In genomic region chr6:30689022-30689865, GRCh38 we compare ENCODE assay signal across 10 cellular contexts. TPM values are rescaled to one million over a fixed set of nuclear protein-coding genes. Genes with fewer than 3 reads are reported as not detected.
A peak's percentile ranks its signal among the peaks of the same experiment; 100 is the strongest.
DNase-seq lines count a peak whose midpoint lies in the region; ATAC-seq, FAIRE-seq and TF ChIP-seq lines count a peak whose summit lies in the region.
"Had no signal": no experiment of that assay in that cellular context is flagged by ENCODE, and none has a peak within 500 bp of the region (broad histone marks: within the 10 kb centered on the region; RNA-seq: fewer than 3 reads in every experiment).

No MANE protein-coding gene starts in this region.

- no peak for TF ChIP-seq EP300 in H1 (IDR thresholded peaks at IDR 0.05; ENCODE audit: borderline replicate concordance in 1 of 2, low read depth in 2 of 2, low read length in 2 of 2)

- DNase-seq in DND-41 (no peak), NB4 (ENCODE audit: low read depth) (no peak), H1 (ENCODE audit: low read depth in 1 of 2, low spot score in 2 of 2) (no peak), trophoblast cell (no peak), NCI-H1092 treated with DMSO at 0.1 percent for 48 hours (lab: John Stamatoyannopoulos, UW) (no peak)
- DNase-seq: anterior cingulate cortex, SIG-M5 had no signal

- H3K4me2 ChIP-seq in DND-41 (ENCODE audit: insufficient read depth, low read length): peak overlapping the region; percentile 87
- H3K4me2 ChIP-seq in H1 (ENCODE audit: insufficient read depth in 1 of 2, low read depth in 2 of 2, low read length in 2 of 2): peak overlapping the region; percentile 82 to 94
- no peak overlapping the region for H3K4me2 ChIP-seq in trophoblast cell (ENCODE audit: low read length)

- no peak overlapping the region for H3K18ac ChIP-seq in H1 (ENCODE audit: extremely low read depth, low read length)
- H3K18ac ChIP-seq in trophoblast cell (ENCODE audit: low read length): no peak overlapping the region

- H3K27ac ChIP-seq in DND-41 (ENCODE audit: low read length): peak overlapping the region; percentile 92; the same call in 1 of the 2 replicates
- no peak overlapping the region for H3K27ac ChIP-seq in H1 (ENCODE audit: low read depth, low read length)
- H3K27ac ChIP-seq in trophoblast cell (ENCODE audit: low read depth, low read length): no peak overlapping the region

- 0 out of 2 replicates have a peak overlapping the region, but pooled peaks have one; percentile 10 for H2BK15ac ChIP-seq in H1 (ENCODE audit: low read length)

- no peak overlapping the region for H4K91ac ChIP-seq in H1 (replicated peaks; ENCODE audit: insufficient read length, low read length)
- no peak overlapping the region for H4K91ac ChIP-seq in trophoblast cell (ENCODE audit: low read depth, low read length)

- peaks cover 60% of the 10 kb centered on the region for H3K79me2 ChIP-seq in DND-41 (ENCODE audit: insufficient read depth, low read length)
- H3K79me2 ChIP-seq in H1 (ENCODE audit: control insufficient read depth in 1 of 2, insufficient read depth in 2 of 2, low read length in 2 of 2): peaks cover 0 to 13% of the 10 kb centered on the region in 2 experiments; a peak in 3 of 4 replicates
- peaks cover 28% of the 10 kb centered on the region for H3K79me2 ChIP-seq in trophoblast cell (ENCODE audit: control insufficient read depth, insufficient read depth, low read length, poor library complexity)

- no peak overlapping the region for H3K56ac ChIP-seq in H1 (replicated peaks; ENCODE audit: insufficient read length, low read depth, low read length)

- no peak overlapping the region for H2BK20ac ChIP-seq in H1 (ENCODE audit: low read length)

- H3K23ac ChIP-seq in H1 (ENCODE audit: insufficient read length) (no peak overlapping the region), trophoblast cell (ENCODE audit: low read length) (no peak overlapping the region)

- no peak for FAIRE-seq in H1 (lab: Jason Lieb, UNC)

- H3K36me3 ChIP-seq in DND-41 (ENCODE audit: insufficient read depth, low read length): peaks cover 13% of the 10 kb centered on the region; the same call in 1 of the 2 replicates
- no peaks in the 10 kb centered on the region; a peak in 1 of 8 replicates for H3K36me3 ChIP-seq in H1 (ENCODE audit: control insufficient read depth in 2 of 4, insufficient read depth in 4 of 4, low read length in 3 of 4)
- peaks cover 6 to 8% of the 10 kb centered on the region in 2 experiments for H3K36me3 ChIP-seq in trophoblast cell (ENCODE audit: control insufficient read depth in 1 of 2, insufficient read depth in 2 of 2, low read length in 2 of 2)

- peak overlapping the region in 1 of 2 experiments; percentile 87; a peak in 2 of 4 replicates for H3K4me3 ChIP-seq in DND-41 (ENCODE audit: low read depth in 1 of 2, low read length in 2 of 2)
- H3K4me3 ChIP-seq in NB4 (ENCODE audit: low read depth, low read length): peak overlapping the region; percentile 78
- H3K4me3 ChIP-seq in H1 (ENCODE audit: extremely low read depth in 1 of 4, insufficient read depth in 2 of 4, low read depth in 3 of 4, low read length in 4 of 4): no peak overlapping the region
- no peak overlapping the region for H3K4me3 ChIP-seq in trophoblast cell (ENCODE audit: low read depth, low read length)

- no peak for TF ChIP-seq RAD21 in H1 (IDR thresholded peaks at IDR 0.05 in 1 of 2, conservative IDR thresholded peaks at IDR 0.05 in 1 of 2; ENCODE audit: low read depth in 2 of 2, low read length in 2 of 2)

- H2AK5ac ChIP-seq in H1 (ENCODE audit: low read depth, low read length) (peak overlapping the region; percentile 83; the same call in 1 of the 2 replicates), trophoblast cell (ENCODE audit: low read length) (peak overlapping the region; percentile 6)

- ATAC-seq in DND-41 (ENCODE audit: insufficient read depth, low read depth) (no peak), GM19397 (IDR thresholded peaks at IDR 0.05; ENCODE audit: unreplicated experiment) (no peak), GM19035 (IDR thresholded peaks at IDR 0.05; ENCODE audit: unreplicated experiment) (no peak), GM21576 (IDR thresholded peaks at IDR 0.05; ENCODE audit: unreplicated experiment) (no peak)

- H2BK5ac ChIP-seq in H1 (ENCODE audit: low read depth, low read length) (no peak overlapping the region), trophoblast cell (ENCODE audit: low read depth, low read length, poor library complexity) (no peak overlapping the region)

- H3K23me2 ChIP-seq in H1 (ENCODE audit: low read depth, low read length): peaks cover 13% of the 10 kb centered on the region

- CTCF ChIA-PET in H1 (lab: Charles Lee; ENCODE audit: partially characterized antibody): interaction anchor here (0.5 to 3.7 kb wide), 14 partner anchors 11 to 394 kb away, joined by 3 to 28 read pairs (median 3); partner anchors contain the start of genes DHX16 and MDC1

- 90% methylated on average over 11 of the region's 11 CpGs; no CpG with 5 or more reads in 1 of the 2 experiments for WGBS in H1 (ENCODE audit: extremely low coverage in 1 of 2, insufficient coverage in 1 of 2, insufficient read length in 1 of 2, insufficient replicate concordance in 2 of 2, low coverage in 1 of 2, low lambda C conversion rate in 2 of 2, missing lambda C conversion rate in 1 of 2), 2 experiments
- WGBS in trophoblast cell (ENCODE audit: extremely low coverage, insufficient coverage, insufficient read length): no CpG with 5 or more reads among the region's 11 CpGs

- H3K9me3 ChIP-seq in DND-41 (ENCODE audit: insufficient read depth, low read length, severe bottlenecking) (no peaks in the 10 kb centered on the region), H1 (ENCODE audit: insufficient read depth in 2 of 2, low read depth in 1 of 2, low read length in 1 of 2) (no peaks in the 10 kb centered on the region), trophoblast cell (ENCODE audit: insufficient read depth, low read depth, low read length) (peaks cover 1% of the 10 kb centered on the region)

- H4K20me1 ChIP-seq in DND-41 (ENCODE audit: insufficient read depth, low read length): peaks cover 13% of the 10 kb centered on the region; the same call in 1 of the 2 replicates
- peaks cover 0 to 3% of the 10 kb centered on the region in 2 experiments for H4K20me1 ChIP-seq in H1 (replicated peaks in 1 of 2; ENCODE audit: control insufficient read depth in 1 of 2, insufficient read depth in 2 of 2, low read length in 2 of 2)

- no peak for TF ChIP-seq CTCF in DND-41 (IDR thresholded peaks at IDR 0.05; ENCODE audit: borderline replicate concordance, extremely low read depth, low read length, poor library complexity, severe bottlenecking)
- no peak for TF ChIP-seq CTCF in NB4 (IDR thresholded peaks at IDR 0.05; ENCODE audit: low read depth, low read length)
- TF ChIP-seq CTCF in H1 (IDR thresholded peaks at IDR 0.05; ENCODE audit: control extremely low read depth in 1 of 3, insufficient read depth in 1 of 3, low read depth in 1 of 3, low read length in 3 of 3): no peak

- H4K12ac ChIP-seq in trophoblast cell (ENCODE audit: low read depth, low read length): no peak overlapping the region

- H4K5ac ChIP-seq in H1 (ENCODE audit: insufficient read length, low read depth, low read length): no peak overlapping the region

- H3K9ac ChIP-seq in DND-41 (ENCODE audit: low read depth, low read length) (peak overlapping the region; percentile 72), H1 (replicated peaks in 1 of 4; ENCODE audit: extremely low read depth in 1 of 4, low read depth in 3 of 4, low read length in 3 of 4) (no peak overlapping the region; a peak in 3 of 7 replicates), trophoblast cell (ENCODE audit: low read length) (no peak overlapping the region)

- H3K4me1 ChIP-seq in DND-41 (ENCODE audit: insufficient read depth, low read length) (peaks cover 58% of the 10 kb centered on the region), H1 (replicated peaks in 1 of 4; ENCODE audit: control insufficient read depth in 3 of 4, insufficient read depth in 4 of 4, low read length in 3 of 4) (peaks cover 0 to 31% (median 20%) of the 10 kb centered on the region in 4 experiments; a peak in 6 of 7 replicates), trophoblast cell (ENCODE audit: control insufficient read depth in 1 of 2, insufficient read depth in 2 of 2, low read length in 2 of 2) (peaks cover 30 to 32% of the 10 kb centered on the region in 2 experiments)

- H4K8ac ChIP-seq in H1 (ENCODE audit: extremely low read depth, insufficient read depth, low read length): no peak overlapping the region
- H4K8ac ChIP-seq in trophoblast cell (ENCODE audit: low read depth, low read length): no peak overlapping the region

- no peak for TF ChIP-seq POLR2A in NB4 (IDR thresholded peaks at IDR 0.05; ENCODE audit: extremely low read depth, insufficient read length)
- TF ChIP-seq POLR2A in H1 (IDR thresholded peaks at IDR 0.05; ENCODE audit: control extremely low read depth in 1 of 2, low read depth in 2 of 2, low read length in 2 of 2): no peak

- H3K4ac ChIP-seq in H1 (replicated peaks; ENCODE audit: insufficient read length, low read depth, low read length) (no peak overlapping the region), trophoblast cell (ENCODE audit: low read depth, low read length) (no peak overlapping the region)

- H3K14ac ChIP-seq in H1 (ENCODE audit: insufficient read length) (no peak overlapping the region), trophoblast cell (ENCODE audit: low read length) (no peak overlapping the region)

- H3K27me3 ChIP-seq in DND-41 (ENCODE audit: insufficient read depth, low read length, poor library complexity) (no peaks in the 10 kb centered on the region), H1 (replicated peaks in 1 of 4; ENCODE audit: control insufficient read depth in 3 of 4, extremely low read depth in 1 of 4, insufficient read depth in 3 of 4, low read length in 3 of 4) (no peaks in the 10 kb centered on the region), trophoblast cell (ENCODE audit: insufficient read depth, low read length) (no peaks in the 10 kb centered on the region)

- POLR2A ChIA-PET in H1 (lab: Charles Lee; ENCODE audit: partially characterized antibody): interaction anchor here (0.6 to 26.7 kb wide), 9 partner anchors 8 to 79 kb away, joined by 3 to 732 read pairs (median 7); partner anchors contain the start of genes FLOT1, IER3, MDC1 and MRPS18B

- no peak overlapping the region for H2AFZ ChIP-seq in DND-41 (ENCODE audit: low read depth, low read length)
- H2AFZ ChIP-seq in H1 (ENCODE audit: low read length): no peak overlapping the region
- H2AFZ ChIP-seq in trophoblast cell (ENCODE audit: insufficient read depth, low read length, poor library complexity): no peak overlapping the region

- H2BK120ac ChIP-seq in H1 (replicated peaks; ENCODE audit: low read depth, low read length) (no peak overlapping the region), trophoblast cell (ENCODE audit: insufficient read depth, low read length, poor library complexity) (no peak overlapping the region)

- no peak overlapping the region for H2BK12ac ChIP-seq in H1 (ENCODE audit: low read depth, low read length)
- H2BK12ac ChIP-seq in trophoblast cell (ENCODE audit: low read length): no peak overlapping the region

- H3K79me1 ChIP-seq in H1 (ENCODE audit: low read depth, low read length): peaks cover 4% of the 10 kb centered on the region; the same call in 1 of the 2 replicates
- peaks cover 25% of the 10 kb centered on the region for H3K79me1 ChIP-seq in trophoblast cell (ENCODE audit: low read length)

RNA-seq across cellular contexts. Expression of gene NRM, which starts 1.5 kb away (rescaled TPM):
- 27.3 and 28.0 TPM in 2 replicates for total RNA-seq in H1 (2021; fragmentation: NEBNext Ultra II Directional; extraction: Animal tissue kit (Norgen Biotek cat#: 25700))
- polyA plus RNA-seq in H1 (2011; rRNA removed): 50.4 and 55.4 TPM in 2 replicates
- polyA plus RNA-seq in H1 (2011; cell fraction: cytosol; rRNA removed): 18.8 TPM
- polyA plus RNA-seq in H1 (2011; cell fraction: nucleus; rRNA removed): 31.7 TPM
- polyA plus RNA-seq in H1 (2012, experiment 1 of 2): 27.7 to 48.3 TPM (median 41.6 TPM) in 4 replicates
- 60.0 TPM for polyA plus RNA-seq in H1 (2012, experiment 2 of 2)
- polyA plus RNA-seq in H1 (2013, experiment 1 of 2): 92.9 TPM
- polyA plus RNA-seq in H1 (2013, experiment 2 of 2): 99.7 TPM
- 24.4 and 26.8 TPM in 2 replicates for polyA minus RNA-seq in H1 (2011; rRNA and poly(A)+ RNA removed)
- polyA minus RNA-seq in H1 (2011; cell fraction: cytosol; rRNA and poly(A)+ RNA removed): 21.6 TPM
- 15.4 TPM for polyA minus RNA-seq in H1 (2011; cell fraction: nucleus; rRNA and poly(A)+ RNA removed)
- 55.7 and 59.4 TPM in 2 replicates for polyA plus RNA-seq in trophoblast cell (2013)

RNA-seq across cellular contexts. Expression of gene PPP1R18, which starts 2.8 kb away (rescaled TPM):
- total RNA-seq in H1 (2021; fragmentation: NEBNext Ultra II Directional; extraction: Animal tissue kit (Norgen Biotek cat#: 25700)): 23.6 and 25.1 TPM in 2 replicates
- 29.1 and 33.2 TPM in 2 replicates for polyA plus RNA-seq in H1 (2011; rRNA removed)
- 21.6 TPM for polyA plus RNA-seq in H1 (2011; cell fraction: cytosol; rRNA removed)
- polyA plus RNA-seq in H1 (2011; cell fraction: nucleus; rRNA removed): 38.2 TPM
- polyA plus RNA-seq in H1 (2012, experiment 1 of 2): 22.3 to 25.4 TPM (median 25.0 TPM) in 4 replicates
- polyA plus RNA-seq in H1 (2012, experiment 2 of 2): 33.6 TPM
- polyA plus RNA-seq in H1 (2013, experiment 1 of 2): 31.3 TPM
- polyA plus RNA-seq in H1 (2013, experiment 2 of 2): 28.9 TPM
- 19.7 and 22.4 TPM in 2 replicates for polyA minus RNA-seq in H1 (2011; rRNA and poly(A)+ RNA removed)
- 15.6 TPM for polyA minus RNA-seq in H1 (2011; cell fraction: cytosol; rRNA and poly(A)+ RNA removed)
- polyA minus RNA-seq in H1 (2011; cell fraction: nucleus; rRNA and poly(A)+ RNA removed): 11.4 TPM
- polyA plus RNA-seq in trophoblast cell (2013): 93.6 and 96.8 TPM in 2 replicates

RNA-seq across cellular contexts. Expression of gene DHX16, which starts 16.4 kb away (rescaled TPM):
- 27.4 and 29.4 TPM in 2 replicates for total RNA-seq in H1 (2021; fragmentation: NEBNext Ultra II Directional; extraction: Animal tissue kit (Norgen Biotek cat#: 25700))
- 44.4 and 53.8 TPM in 2 replicates for polyA plus RNA-seq in H1 (2011; rRNA removed)
- 43.4 TPM for polyA plus RNA-seq in H1 (2011; cell fraction: cytosol; rRNA removed)
- polyA plus RNA-seq in H1 (2011; cell fraction: nucleus; rRNA removed): 70.6 TPM
- polyA plus RNA-seq in H1 (2012, experiment 1 of 2): 29.1 to 38.2 TPM (median 35.0 TPM) in 4 replicates
- polyA plus RNA-seq in H1 (2012, experiment 2 of 2): 18.5 TPM
- 18.6 TPM for polyA plus RNA-seq in H1 (2013, experiment 1 of 2)
- 17.8 TPM for polyA plus RNA-seq in H1 (2013, experiment 2 of 2)
- polyA minus RNA-seq in H1 (2011; rRNA and poly(A)+ RNA removed): 46.2 and 54.8 TPM in 2 replicates
- polyA minus RNA-seq in H1 (2011; cell fraction: cytosol; rRNA and poly(A)+ RNA removed): 17.8 TPM
- 20.5 TPM for polyA minus RNA-seq in H1 (2011; cell fraction: nucleus; rRNA and poly(A)+ RNA removed)
- polyA plus RNA-seq in trophoblast cell (2013): 20.6 and 21.0 TPM in 2 replicates

RNA-seq across cellular contexts. Expression of gene MDC1, which starts 27.8 kb away (rescaled TPM):
- total RNA-seq in H1 (2021; fragmentation: NEBNext Ultra II Directional; extraction: Animal tissue kit (Norgen Biotek cat#: 25700)): 68.0 and 81.1 TPM in 2 replicates
- 29.9 and 40.9 TPM in 2 replicates for polyA plus RNA-seq in H1 (2011; rRNA removed)
- polyA plus RNA-seq in H1 (2011; cell fraction: cytosol; rRNA removed): 19.5 TPM
- polyA plus RNA-seq in H1 (2011; cell fraction: nucleus; rRNA removed): 95.4 TPM
- 49.3 to 109 TPM (median 73.8 TPM) in 4 replicates for polyA plus RNA-seq in H1 (2012, experiment 1 of 2)
- polyA plus RNA-seq in H1 (2012, experiment 2 of 2): 21.4 TPM
- 40.3 TPM for polyA plus RNA-seq in H1 (2013, experiment 1 of 2)
- polyA plus RNA-seq in H1 (2013, experiment 2 of 2): 37.3 TPM
- polyA minus RNA-seq in H1 (2011; rRNA and poly(A)+ RNA removed): 37.3 and 50.7 TPM in 2 replicates
- polyA minus RNA-seq in H1 (2011; cell fraction: cytosol; rRNA and poly(A)+ RNA removed): 23.5 TPM
- 20.3 TPM for polyA minus RNA-seq in H1 (2011; cell fraction: nucleus; rRNA and poly(A)+ RNA removed)
- polyA plus RNA-seq in trophoblast cell (2013): 29.1 and 32.3 TPM in 2 replicates

RNA-seq across cellular contexts. Expression of gene TUBB, which starts 30.9 kb away (rescaled TPM):
- total RNA-seq in H1 (2021; fragmentation: NEBNext Ultra II Directional; extraction: Animal tissue kit (Norgen Biotek cat#: 25700)): 1,880 and 1,905 TPM in 2 replicates
- 2,449 and 3,022 TPM in 2 replicates for polyA plus RNA-seq in H1 (2011; rRNA removed)
- 2,499 TPM for polyA plus RNA-seq in H1 (2011; cell fraction: cytosol; rRNA removed)
- 1,900 TPM for polyA plus RNA-seq in H1 (2011; cell fraction: nucleus; rRNA removed)
- polyA plus RNA-seq in H1 (2012, experiment 1 of 2): 1,911 to 2,255 TPM (median 2,177 TPM) in 4 replicates
- 2,703 TPM for polyA plus RNA-seq in H1 (2012, experiment 2 of 2)
- polyA plus RNA-seq in H1 (2013, experiment 1 of 2): 1,525 TPM
- polyA plus RNA-seq in H1 (2013, experiment 2 of 2): 1,520 TPM
- polyA minus RNA-seq in H1 (2011; rRNA and poly(A)+ RNA removed): 3,133 and 3,204 TPM in 2 replicates
- 961 TPM for polyA minus RNA-seq in H1 (2011; cell fraction: cytosol; rRNA and poly(A)+ RNA removed)
- 586 TPM for polyA minus RNA-seq in H1 (2011; cell fraction: nucleus; rRNA and poly(A)+ RNA removed)
- 1,464 and 1,542 TPM in 2 replicates for polyA plus RNA-seq in trophoblast cell (2013)
